9 cellular contexts compared by ENCODE assay signal in genomic region chr2:75199428-75200011, GRCh38. TPM values are rescaled to one million over a fixed set of nuclear protein-coding genes. Genes with fewer than 3 reads are reported as not detected.
DNase-seq lines count a peak whose midpoint lies in the region; ATAC-seq, FAIRE-seq and TF ChIP-seq lines count a peak whose summit lies in the region.
"Had no signal": no experiment of that assay in that cellular context is flagged by ENCODE, and none has a peak within 500 bp of the region (broad histone marks: within the 10 kb centered on the region; RNA-seq: fewer than 3 reads in every experiment).

TSS of gene TACR1 (minus strand) at chr2:75199520. CDS start at chr2:75198934, 586 bp downstream.

- peak; percentile 76 for DNase-seq in Ammon's horn (ENCODE audit: low spot score)
- peak; percentile 14 for DNase-seq in T-helper 2 cell treated with Interferon-gamma antibody and Interleukin-4, amounts not matched to agents 5 μg/mL and 100 μg/mL, for 36 hours (ENCODE audit: low spot score)
- DNase-seq in cardiac fibroblast (ENCODE audit: low read depth in 2 of 2), result peak; percentile 78 to 84
- peak; percentile 5 for DNase-seq in keratinocyte (ENCODE audit: low read depth, low spot score)
- DNase-seq in stimulated activated CD4-positive, alpha-beta T cell treated with anti-CD3 and anti-CD28 coated beads, Interleukin-12 subunit alpha, Interleukin-12 subunit beta, amount 100 ng/mL, for 4 hours, result peak; percentile 42

- peak within 1 kb of the TSS; percentile 56 for H2AFZ ChIP-seq in keratinocyte (ENCODE audit: control insufficient read depth, low read length)

- peaks cover 19% of the 10 kb centered on the region for H3K4me1 ChIP-seq in keratinocyte (ENCODE audit: control insufficient read depth, extremely low read depth, insufficient read depth, low read length)

- no peak for FAIRE-seq in keratinocyte (lab: Jason Lieb, UNC)

- TF ChIP-seq CTCF in cardiac fibroblast (IDR thresholded peaks at IDR 0.05; ENCODE audit: low read depth, low read length) (peak; percentile 80), keratinocyte (optimal IDR thresholded peaks at IDR 0.05 in 1 of 3, IDR thresholded peaks at IDR 0.05 in 1 of 3, conservative IDR thresholded peaks at IDR 0.05 in 1 of 3; ENCODE audit: extremely low read depth in 1 of 3, insufficient read depth in 2 of 3, low read length in 3 of 3) (peak; percentile 45 to 80 (median 57))

- H3K4me2 ChIP-seq in keratinocyte (ENCODE audit: control insufficient read depth, extremely low read depth, insufficient read depth, low read depth, low read length), result peak within 1 kb of the TSS; percentile 80
- H3K4me2 ChIP-seq: KMS-11 had no signal

- H3K27ac ChIP-seq in keratinocyte (ENCODE audit: control insufficient read depth, insufficient read depth, low read length), result no peak within 1 kb of the TSS
- H3K27ac ChIP-seq: KMS-11 had no signal

- no peaks in the 10 kb centered on the region for H3K79me2 ChIP-seq in keratinocyte (ENCODE audit: control insufficient read depth, insufficient read depth, low read length)

- ATAC-seq in GM18867 (IDR thresholded peaks at IDR 0.05; ENCODE audit: unreplicated experiment) (peak; percentile 47), HG03432 (IDR thresholded peaks at IDR 0.05; ENCODE audit: unreplicated experiment) (peak; percentile 88), HG03025 (IDR thresholded peaks at IDR 0.05; ENCODE audit: low FRiP score, unreplicated experiment) (no peak)

- H3K9me3 Mint-ChIP-seq in T-helper 2 cell treated with Interferon-gamma antibody and Interleukin-4, amounts not matched to agents 5 μg/mL and 100 μg/mL, for 36 hours, result no peaks in the 10 kb centered on the region

- H3K27ac Mint-ChIP-seq in T-helper 2 cell treated with Interferon-gamma antibody and Interleukin-4, amounts not matched to agents 5 μg/mL and 100 μg/mL, for 36 hours, result no peak within 1 kb of the TSS

- no peaks in the 10 kb centered on the region for H3K9me3 ChIP-seq in keratinocyte (ENCODE audit: control insufficient read depth, low read depth, low read length)

- peaks cover 59% of the 10 kb centered on the region for H3K27me3 ChIP-seq in keratinocyte (ENCODE audit: control insufficient read depth, extremely low read depth, insufficient read depth, low read length)

- H3K4me3 ChIP-seq in cardiac fibroblast (replicated peaks in 1 of 2; ENCODE audit: low read depth in 2 of 2, low read length in 2 of 2) (peak within 1 kb of the TSS; percentile 38 to 45), keratinocyte (ENCODE audit: control insufficient read depth in 2 of 3, extremely low read depth in 1 of 3, insufficient read depth in 2 of 3, low read depth in 1 of 3, low read length in 3 of 3) (peak within 1 kb of the TSS in 2 of 3 experiments; percentile 32 to 54)

- H3K9ac ChIP-seq in keratinocyte (ENCODE audit: control insufficient read depth, extremely low read depth, insufficient read depth, low read length), result no peak within 1 kb of the TSS
- H3K9ac ChIP-seq: KMS-11 had no signal

- H3K27me3 Mint-ChIP-seq in T-helper 2 cell treated with Interferon-gamma antibody and Interleukin-4, amounts not matched to agents 5 μg/mL and 100 μg/mL, for 36 hours (ENCODE audit: low read depth), result peaks cover 65% of the 10 kb centered on the region

- dilution Hi-C loops in keratinocyte (cut with MboI; ENCODE audit: extremely low pct_ligation_motif_present, low sequenced_read_pairs), result no loop called here

- H3K4me1 Mint-ChIP-seq in T-helper 2 cell treated with Interferon-gamma antibody and Interleukin-4, amounts not matched to agents 5 μg/mL and 100 μg/mL, for 36 hours (ENCODE audit: low read depth), result peaks cover 2% of the 10 kb centered on the region

- H3K4me3 Mint-ChIP-seq in T-helper 2 cell treated with Interferon-gamma antibody and Interleukin-4, amounts not matched to agents 5 μg/mL and 100 μg/mL, for 36 hours, result peak within 1 kb of the TSS; percentile 37

- no peaks in the 10 kb centered on the region for H3K36me3 Mint-ChIP-seq in T-helper 2 cell treated with Interferon-gamma antibody and Interleukin-4, amounts not matched to agents 5 μg/mL and 100 μg/mL, for 36 hours (ENCODE audit: low read depth)

- no peaks in the 10 kb centered on the region for H3K36me3 ChIP-seq in keratinocyte (ENCODE audit: control insufficient read depth in 2 of 2, extremely low read depth in 1 of 2, insufficient read depth in 2 of 2, low read length in 2 of 2)

- H3K9me1 ChIP-seq in keratinocyte (ENCODE audit: control insufficient read depth, extremely low read depth, insufficient read depth, low read length), result no peaks in the 10 kb centered on the region

- no peaks in the 10 kb centered on the region for H4K20me1 ChIP-seq in keratinocyte (ENCODE audit: control insufficient read depth, extremely low read depth, insufficient read depth, low read length)

RNA-seq across cellular contexts. Expression of gene TACR1, which starts in this region (rescaled TPM):
- not detected in 3 replicates for polyA plus RNA-seq in keratinocyte
- not detected for polyA plus RNA-seq in keratinocyte (2011; ENCODE audit: low read depth)
- polyA plus RNA-seq in keratinocyte (2011; cell fraction: cytosol; rRNA removed), result not detected in 2 replicates
- not detected in 2 replicates for polyA plus RNA-seq in keratinocyte (2011; cell fraction: nucleus; rRNA removed)
- polyA plus RNA-seq in keratinocyte (2012; ENCODE audit: low replicate concordance), result 0.03 TPM in 1 of 2 replicates, not detected in the other
- polyA minus RNA-seq in keratinocyte, result not detected in 3 replicates
- not detected for polyA minus RNA-seq in keratinocyte (2011; cell fraction: cytosol; rRNA and poly(A)+ RNA removed)
- polyA minus RNA-seq in keratinocyte (2011; cell fraction: nucleus; rRNA and poly(A)+ RNA removed), result not detected in 2 replicates

Comparison
In these comparisons a context has a peak if more than half of its experiments do, and no peak if none do; other contexts are left out.
1. Peak in DNase-seq, H3K4me3 ChIP-seq and H3K4me2 ChIP-seq in keratinocyte; RNA of the gene not detected or under 1 TPM.
2. DNase-seq: peak in every context shown above with its lines; median percentile 81 in cardiac fibroblast; 76 in Ammon's horn; 42 in stimulated activated CD4-positive, alpha-beta T cell treated with anti-CD3 and anti-CD28 coated beads, Interleukin-12 subunit alpha, Interleukin-12 subunit beta, amount 100 ng/mL, for 4 hours; 14 in T-helper 2 cell treated with Interferon-gamma antibody and Interleukin-4, amounts not matched to agents 5 μg/mL and 100 μg/mL, for 36 hours; 5 in keratinocyte.